ENCODE assay signal across 18 cellular contexts in genomic region chr11:72221386-72221785, GRCh38. TPM values are rescaled to one million over a fixed set of nuclear protein-coding genes. Genes with fewer than 3 reads are reported as not detected.
DNase-seq lines count a peak whose midpoint lies in the region; ATAC-seq and TF ChIP-seq lines count a peak whose summit lies in the region.
"Had no signal": no experiment of that assay in that cellular context is flagged by ENCODE, and none has a peak within 500 bp of the region (broad histone marks: within the 10 kb centered on the region; RNA-seq: fewer than 3 reads in every experiment).

No MANE protein-coding gene starts in this region.

- no CpG with 5 or more reads among the region's 6 CpGs for WGBS in H9 (ENCODE audit: extremely low coverage, insufficient read length, low lambda C conversion rate)

- H4K5ac ChIP-seq in H9 (ENCODE audit: insufficient read length, low read depth, low read length) = no peak overlapping the region

- H2BK5ac ChIP-seq in H9 (ENCODE audit: insufficient read length, low read length) = no peak overlapping the region

- H3K4me3 Mint-ChIP-seq in H9 (peak overlapping the region in 1 of 2 experiments; percentile 36; a peak in 1 of 5 replicates), activated B cell treated with CpG ODN at 0.5 μM for 24 hours (peak overlapping the region; percentile 87)

- peaks cover 3% of the 10 kb centered on the region for H3K79me1 ChIP-seq in H9 (ENCODE audit: insufficient read depth, low read depth, low read length, poor library complexity, severe bottlenecking)

- DNase-seq in DND-41 (no peak), H9 (peak; percentile 25), activated B cell treated with CpG ODN at 0.5 μM for 24 hours (no peak), osteoblast (ENCODE audit: insufficient read length, low spot score, missing footprints) (no peak), NCI-H187 (lab: John Stamatoyannopoulos, UW) (no peak), cerebellar cortex (ENCODE audit: low spot score) (no peak), HuH-7.5 (ENCODE audit: low spot score) (no peak)
- DNase-seq: activated gamma-delta T cell treated with Interleukin-2 at 50 U/mL for 16 hours, body of pancreas, glutamatergic neuron, KG1, NCI-H2107, small intestine, T-helper 1 cell, tibial artery had no signal

- no peak overlapping the region for H3K18ac ChIP-seq in H9 (ENCODE audit: insufficient read length, low read depth, low read length)

- H4K91ac ChIP-seq in H9 (ENCODE audit: insufficient read length, low read depth, low read length) = no peak overlapping the region

- H2BK120ac ChIP-seq in H9 (ENCODE audit: low read depth, low read length, poor library complexity, severe bottlenecking) = no peak overlapping the region

- intact Hi-C loops in activated B cell treated with CpG ODN at 0.5 μM for 24 hours (cut with micrococcal nuclease) = loop anchor here (5.0 to 10.0 kb wide), 4 partner anchors 179 to 1163 kb away; partner anchors contain the start of gene ATG16L2

- H3K9me3 Mint-ChIP-seq in H9 = no peaks in the 10 kb centered on the region
- H3K9me3 Mint-ChIP-seq in activated B cell treated with CpG ODN at 0.5 μM for 24 hours = no peaks in the 10 kb centered on the region

- no peak overlapping the region for H2BK20ac ChIP-seq in H9 (ENCODE audit: low read depth, low read length, poor library complexity, severe bottlenecking)

- H3K36me3 ChIP-seq in DND-41 (ENCODE audit: insufficient read depth, low read length) (peaks cover 1% of the 10 kb centered on the region), osteoblast (ENCODE audit: insufficient read depth, low read length) (peaks cover 2% of the 10 kb centered on the region)

- H3K4me1 ChIP-seq in DND-41 (ENCODE audit: insufficient read depth, low read length) = peaks cover 22% of the 10 kb centered on the region
- peaks cover 2% of the 10 kb centered on the region; the same call in 1 of the 2 replicates for H3K4me1 ChIP-seq in H9 (ENCODE audit: insufficient read depth, low read length)
- H3K4me1 ChIP-seq in osteoblast (ENCODE audit: insufficient read depth, low read length) = peaks cover 11% of the 10 kb centered on the region

- POLR2A ChIA-PET in activated B cell treated with CpG ODN at 0.5 μM for 24 hours (lab: Charles Lee) = interaction anchor here (4.9 kb wide), 1 partner anchor 109 kb away, joined by 28 read pairs; the partner anchor contains the start of gene ANAPC15

- H3K27me3 Mint-ChIP-seq in H9 (ENCODE audit: low read depth) (peaks cover 29% of the 10 kb centered on the region), activated B cell treated with CpG ODN at 0.5 μM for 24 hours (no peaks in the 10 kb centered on the region)

- H3K27ac Mint-ChIP-seq in H9 (no peak overlapping the region; a peak in 1 of 7 replicates), activated B cell treated with CpG ODN at 0.5 μM for 24 hours (peak overlapping the region; percentile 93)

- H4K8ac ChIP-seq in H9 (replicated peaks; ENCODE audit: insufficient read length, low read depth, low read length) = no peak overlapping the region

- no peak overlapping the region for H3K4me3 ChIP-seq in DND-41 (ENCODE audit: low read depth in 1 of 2, low read length in 2 of 2)
- no peak overlapping the region for H3K4me3 ChIP-seq in osteoblast (ENCODE audit: insufficient read depth, low read length)
- H3K4me3 ChIP-seq: body of pancreas, tibial artery had no signal

- ATAC-seq in DND-41 (ENCODE audit: insufficient read depth, low read depth) (no peak), activated B cell treated with CpG ODN at 0.5 μM for 24 hours (ENCODE audit: low read depth) (no peak), GM18873 (IDR thresholded peaks at IDR 0.05; ENCODE audit: low FRiP score, unreplicated experiment) (no peak)
- ATAC-seq: body of pancreas had no signal

- H3K27me3 ChIP-seq in DND-41 (ENCODE audit: insufficient read depth, low read length, poor library complexity) (peaks cover 16% of the 10 kb centered on the region), H9 (ENCODE audit: insufficient read depth, low read length) (no peaks in the 10 kb centered on the region), osteoblast (ENCODE audit: insufficient read depth, low read length) (peaks cover 15% of the 10 kb centered on the region)
- H3K27me3 ChIP-seq: body of pancreas had no signal

- H3K36me3 Mint-ChIP-seq in H9 (ENCODE audit: insufficient read depth in 1 of 3, low read depth in 3 of 3) (peaks cover 0 to 8% (median 2%) of the 10 kb centered on the region in 3 experiments; a peak in 4 of 7 replicates), activated B cell treated with CpG ODN at 0.5 μM for 24 hours (ENCODE audit: low read depth) (peaks cover 5% of the 10 kb centered on the region)

- no peak overlapping the region for H2BK15ac ChIP-seq in H9 (ENCODE audit: low read depth, low read length)

- no peak overlapping the region for H3K9ac ChIP-seq in DND-41 (ENCODE audit: low read depth, low read length)
- H3K9ac ChIP-seq in H9 (ENCODE audit: extremely low read depth, insufficient read length, low read length) = no peak overlapping the region

- no peak overlapping the region for H3K14ac ChIP-seq in H9 (ENCODE audit: insufficient read depth, low read length)

- H3K23me2 ChIP-seq in H9 (ENCODE audit: insufficient read length, low read depth, low read length, poor library complexity, severe bottlenecking) = peaks cover 16% of the 10 kb centered on the region

- H2AFZ ChIP-seq in DND-41 (ENCODE audit: low read depth, low read length) = peak overlapping the region; percentile 33; the same call in 1 of the 2 replicates
- no peak overlapping the region for H2AFZ ChIP-seq in H9 (ENCODE audit: low read length)
- peak overlapping the region; percentile 23 for H2AFZ ChIP-seq in osteoblast (ENCODE audit: low read length)

- CTCF ChIA-PET in activated B cell treated with CpG ODN at 0.5 μM for 24 hours (lab: Charles Lee) = interaction anchor here (0.6 to 1.2 kb wide), 4 partner anchors 15 to 209 kb away, joined by 3 to 4 read pairs (median 4); no protein-coding TSS in a partner anchor

- no peak overlapping the region for H3T11ph ChIP-seq in H9 (ENCODE audit: low read length)

- H3K79me2 ChIP-seq in DND-41 (ENCODE audit: insufficient read depth, low read length) = peaks cover 24% of the 10 kb centered on the region
- peaks cover 3% of the 10 kb centered on the region; the same call in 1 of the 2 replicates for H3K79me2 ChIP-seq in H9 (ENCODE audit: insufficient read depth, low read length)
- H3K79me2 ChIP-seq in osteoblast (ENCODE audit: insufficient read depth, low read length) = peaks cover 26% of the 10 kb centered on the region

- no peak overlapping the region for H3K27ac ChIP-seq in DND-41 (ENCODE audit: low read length)
- no peak overlapping the region for H3K27ac ChIP-seq in H9 (ENCODE audit: insufficient read length, low read depth, low read length)
- H3K27ac ChIP-seq in osteoblast (ENCODE audit: low read depth, low read length) = no peak overlapping the region

- no peak overlapping the region for H2AK5ac ChIP-seq in H9 (ENCODE audit: insufficient read length, low read length)

- H3K9me3 ChIP-seq in DND-41 (ENCODE audit: insufficient read depth, low read length, severe bottlenecking) (no peaks in the 10 kb centered on the region), H9 (ENCODE audit: control insufficient read depth, low read depth, low read length) (no peaks in the 10 kb centered on the region), osteoblast (ENCODE audit: low read depth, low read length) (no peaks in the 10 kb centered on the region)
- H3K9me3 ChIP-seq: body of pancreas, Caco-2, tibial artery had no signal

- H3K4me2 ChIP-seq in DND-41 (ENCODE audit: insufficient read depth, low read length) (no peak overlapping the region), H9 (ENCODE audit: insufficient read depth, insufficient read length, low read length) (no peak overlapping the region), osteoblast (ENCODE audit: insufficient read depth, low read length) (no peak overlapping the region)

- H2BK12ac ChIP-seq in H9 (ENCODE audit: insufficient read length, low read depth, low read length) = no peak overlapping the region

- TF ChIP-seq CTCF in DND-41 (IDR thresholded peaks at IDR 0.05; ENCODE audit: borderline replicate concordance, extremely low read depth, low read length, poor library complexity, severe bottlenecking) (no peak), H9 (conservative IDR thresholded peaks at IDR 0.05) (no peak), activated B cell treated with CpG ODN at 0.5 μM for 24 hours (IDR thresholded peaks at IDR 0.05) (no peak), osteoblast (IDR thresholded peaks at IDR 0.05; ENCODE audit: extremely low read depth, low read depth, low read length) (no peak)

- peaks cover 28 to 39% of the 10 kb centered on the region in 2 experiments for H3K4me1 Mint-ChIP-seq in H9
- peaks cover 59% of the 10 kb centered on the region for H3K4me1 Mint-ChIP-seq in activated B cell treated with CpG ODN at 0.5 μM for 24 hours

- H4K20me1 ChIP-seq in DND-41 (ENCODE audit: insufficient read depth, low read length) = 0 out of 2 replicates have a peak, but pooled peaks cover 1% of the 10 kb centered on the region
- H4K20me1 ChIP-seq in H9 (ENCODE audit: control insufficient read depth, insufficient read depth, insufficient read length) = no peaks in the 10 kb centered on the region
- H4K20me1 ChIP-seq in osteoblast (ENCODE audit: insufficient read depth, low read length) = peaks cover 10% of the 10 kb centered on the region

- no peak overlapping the region for H3K56ac ChIP-seq in H9 (ENCODE audit: insufficient read length, low read depth, low read length)

- H3K4ac ChIP-seq in H9 (ENCODE audit: low read depth, low read length) = no peak overlapping the region

- H3K23ac ChIP-seq in H9 (ENCODE audit: insufficient read length, low read depth, low read length) = no peak overlapping the region

RNA-seq across cellular contexts. Expression of gene INPPL1, which starts 3.2 kb away (rescaled TPM):
- total RNA-seq in H9 (2021) (207 and 214 TPM in 2 replicates), activated B cell treated with CpG ODN at 0.5 μM for 24 hours (107 and 129 TPM in 2 replicates), osteoblast (86.5 and 92.2 TPM in 2 replicates)

RNA-seq across cellular contexts. Expression of gene FOLR2, which starts 4.8 kb away (rescaled TPM):
- total RNA-seq in H9 (2021) = not detected in 2 replicates
- 0.67 and 0.76 TPM in 2 replicates for total RNA-seq in activated B cell treated with CpG ODN at 0.5 μM for 24 hours
- total RNA-seq in osteoblast = not detected in 2 replicates
- total RNA-seq: Caco-2, endothelial cell of umbilical vein had no signal

RNA-seq across cellular contexts. Expression of gene PHOX2A, which starts 22.6 kb away (rescaled TPM):
- total RNA-seq in H9 (2021) = 1.1 and 1.4 TPM in 2 replicates
- not detected in 2 replicates for total RNA-seq in activated B cell treated with CpG ODN at 0.5 μM for 24 hours
- total RNA-seq in osteoblast = not detected in 2 replicates
- total RNA-seq: body of pancreas, Caco-2, endothelial cell of umbilical vein had no signal

RNA-seq across cellular contexts. Expression of gene FOLR1, which starts 29.4 kb away (rescaled TPM):
- total RNA-seq in H9 (2021) (0.92 and 1.2 TPM in 2 replicates), activated B cell treated with CpG ODN at 0.5 μM for 24 hours (not detected in 2 replicates), osteoblast (under 0.01 and 0.36 TPM in 2 replicates)
- total RNA-seq: endothelial cell of umbilical vein had no signal
